1 cellular context compared by ENCODE assay signal in genomic region chr1:16147615-16147926, GRCh38.
TF ChIP-seq lines count a peak whose summit lies in the region.

No MANE protein-coding gene starts in this region.

TF ChIP-seq in endothelial cell of umbilical vein, 7 proteins besides CTCF, POLR2A, EP300 and RAD21:
- TF ChIP-seq JUN (IDR thresholded peaks at IDR 0.05; ENCODE audit: borderline replicate concordance, insufficient read depth, insufficient read length, low read depth) (no peak), EZH2 (IDR thresholded peaks at IDR 0.05; ENCODE audit: borderline replicate concordance, low read depth, low read length, severe bottlenecking) (no peak), GATA2 (IDR thresholded peaks at IDR 0.05; ENCODE audit: insufficient read depth, insufficient read length, low read depth, low read length) (no peak)
